11 cellular contexts compared by ENCODE assay signal in the genomic region with DNA sequence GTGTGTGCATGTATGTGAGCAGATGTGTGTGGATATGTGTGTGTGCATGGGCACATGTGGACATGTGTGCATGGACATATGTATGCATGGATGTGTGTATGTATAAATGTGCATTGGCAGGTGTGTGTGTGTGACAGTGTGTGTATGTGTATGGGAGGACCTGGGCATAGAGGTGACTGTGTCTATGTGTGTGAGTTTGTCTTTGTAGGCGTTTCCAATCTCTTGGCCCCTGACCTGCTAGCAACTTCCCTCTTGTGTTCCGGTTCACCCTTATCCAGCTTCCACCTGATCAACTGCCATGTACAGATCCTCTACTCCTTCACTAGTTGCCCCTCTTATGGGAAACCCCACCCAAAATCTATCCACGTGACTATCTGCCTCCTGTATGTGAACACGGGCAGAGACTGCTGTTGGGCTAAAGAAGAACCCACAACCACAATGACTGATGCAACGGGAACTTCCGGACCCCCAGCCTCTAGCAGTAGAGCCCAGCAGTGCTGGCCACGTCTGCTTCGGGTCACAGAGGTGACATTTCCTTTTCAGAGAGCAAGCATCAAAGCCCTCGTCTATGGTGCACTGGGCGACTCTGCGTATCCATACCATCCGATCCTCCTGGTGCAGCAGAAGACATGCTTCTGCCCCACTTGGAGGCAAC. TPM values are rescaled to one million over a fixed set of nuclear protein-coding genes. Genes with fewer than 3 reads are reported as not detected.
DNase-seq lines count a peak whose midpoint lies in the region; ATAC-seq, FAIRE-seq and TF ChIP-seq lines count a peak whose summit lies in the region.
"Had no signal": no experiment of that assay in that cellular context is flagged by ENCODE, and none has a peak within 500 bp of the region (broad histone marks: within the 10 kb centered on the region; RNA-seq: fewer than 3 reads in every experiment).

No MANE protein-coding gene starts in this region.

- H3K9me3 ChIP-seq in GM12878 (replicated peaks; ENCODE audit: control insufficient read depth, insufficient read depth, low read length) (no peaks in the 10 kb centered on the region), tibial artery (peaks cover 0 to 4% (median 0%) of the 10 kb centered on the region in 3 donors)
- H3K9me3 ChIP-seq: Peyer's patch had no signal

- H3K79me2 ChIP-seq in GM12878 (ENCODE audit: control insufficient read depth, insufficient read depth, low read length) = no peaks in the 10 kb centered on the region

- SMC1A ChIA-PET in GM12878 (lab: Charles Lee; ENCODE audit: uncharacterized antibody, unreplicated experiment) = no interaction called here

- POLR2A ChIA-PET in GM12878 (lab: Charles Lee) = no interaction called here

- H3K4me1 ChIP-seq in GM12878 (ENCODE audit: control insufficient read depth, insufficient read depth, low read length) (no peaks in the 10 kb centered on the region), tibial artery (no peaks in the 10 kb centered on the region)
- H3K4me1 ChIP-seq: Peyer's patch had no signal

- DNase-seq in Right ventricle myocardium superior = peak; percentile 48
- DNase-seq in left ventricle myocardium superior = no peak
- DNase-seq in NOMO-1 (lab: John Stamatoyannopoulos, UW; ENCODE audit: unreplicated experiment in 2 of 2) = peak; percentile 40 to 46
- no peak for DNase-seq in GM12878 (ENCODE audit: low read depth, low spot score)
- no peak for DNase-seq in urothelium cell line (ENCODE audit: low spot score)
- no peak for DNase-seq in tibial artery
- DNase-seq: T1000 had no signal

- in situ Hi-C loops in GM12878 (cut with MboI) = loop anchor here (25.0 kb wide), 2 partner anchors 1182 to 1282 kb away; no protein-coding TSS in a partner anchor

- H3K36me3 ChIP-seq in GM12878 (ENCODE audit: control insufficient read depth in 2 of 2, insufficient read depth in 2 of 2, low read length in 1 of 2) (no peaks in the 10 kb centered on the region), tibial artery (no peaks in the 10 kb centered on the region)
- H3K36me3 ChIP-seq: Peyer's patch had no signal

- ATAC-seq in Right ventricle myocardium superior (ENCODE audit: poor library complexity) = no peak
- no peak for ATAC-seq in left ventricle myocardium superior
- peak; percentile 53 for ATAC-seq in GM12878
- ATAC-seq in HG02798 (IDR thresholded peaks at IDR 0.05; ENCODE audit: poor library complexity, unreplicated experiment) = no peak
- ATAC-seq in GM19467 (IDR thresholded peaks at IDR 0.05; ENCODE audit: unreplicated experiment) = no peak

- TF ChIP-seq EP300 in GM12878 (IDR thresholded peaks at IDR 0.05; ENCODE audit: borderline replicate concordance in 1 of 2, control insufficient read depth in 1 of 2, low read depth in 2 of 2, low read length in 2 of 2) = no peak

- H3K27ac ChIP-seq in GM12878 (ENCODE audit: control insufficient read depth, insufficient read depth) (no peak overlapping the region), tibial artery (no peak overlapping the region)
- H3K27ac ChIP-seq: Peyer's patch had no signal

- TF ChIP-seq POLR2A in GM12878 (IDR thresholded peaks at IDR 0.05; ENCODE audit: low read depth, low read length) = no peak

- no peak overlapping the region for H3K9ac ChIP-seq in GM12878 (ENCODE audit: control insufficient read depth, insufficient read depth, low read length)

- WGBS in GM12878 (ENCODE audit: insufficient coverage, insufficient replicate concordance, low lambda C conversion rate, missing lambda C conversion rate) = 20% methylated on average over 12 of the region's 12 CpGs

- no peak overlapping the region for H2AFZ ChIP-seq in GM12878 (ENCODE audit: control insufficient read depth, low read depth, low read length)

- H3K4me3 ChIP-seq in GM12878 (no peak overlapping the region), tibial artery (no peak overlapping the region)
- H3K4me3 ChIP-seq: Peyer's patch had no signal

- intact Hi-C loops in Right ventricle myocardium superior (cut with DNase I) = no loop called here
- intact Hi-C loops in left ventricle myocardium superior (cut with micrococcal nuclease) = no loop called here
- intact Hi-C loops in GM12878 (cut with micrococcal nuclease; ENCODE audit: unreplicated experiment) = no loop called here
- intact Hi-C loops in tibial artery (cut with DNase I; ENCODE audit: low total_unique reads) = loop anchor here (5.0 kb wide), 1 partner anchor 1287 kb away; no protein-coding TSS in a partner anchor

- no peak for FAIRE-seq in GM12878 (lab: Jason Lieb, UNC)
- FAIRE-seq in urothelium cell line (lab: Jason Lieb, UNC) = peak; percentile 86

- H3K27me3 ChIP-seq in GM12878 (replicated peaks in 1 of 2; ENCODE audit: control insufficient read depth in 2 of 2, insufficient read depth in 2 of 2, low read length in 1 of 2) (peaks cover 0 to 4% of the 10 kb centered on the region in 2 experiments; a peak in 2 of 4 replicates), tibial artery (peaks cover 0 to 40% of the 10 kb centered on the region in 2 donors)
- H3K27me3 ChIP-seq: Peyer's patch had no signal

- H4K20me1 ChIP-seq in GM12878 (ENCODE audit: control insufficient read depth, insufficient read depth) = no peaks in the 10 kb centered on the region

- TF ChIP-seq RAD21 in GM12878 (IDR thresholded peaks at IDR 0.05; ENCODE audit: insufficient read depth, low read depth, low read length) = no peak

- CTCF ChIA-PET in GM12878 (lab: Yijun Ruan, JAX) = interaction anchor here (1.0 kb wide), 1 partner anchor 18 kb away, joined by 3 read pairs; no protein-coding TSS in a partner anchor

- no TSS peak for BruUV-seq in GM12878 (replicated peaks; lab: Mats Ljungman, UMichigan)

- H3K4me2 ChIP-seq in GM12878 (ENCODE audit: control insufficient read depth, insufficient read depth) = no peak overlapping the region

- RAD21 ChIA-PET in GM12878 (lab: Charles Lee; ENCODE audit: unreplicated experiment) = no interaction called here

- TF ChIP-seq CTCF in GM12878 (IDR thresholded peaks at IDR 0.05 in 2 of 3, conservative IDR thresholded peaks at IDR 0.05 in 1 of 3; ENCODE audit: control insufficient read depth in 2 of 3, extremely low read depth in 1 of 3, insufficient read depth in 1 of 3, low read depth in 3 of 3, low read length in 3 of 3) (no peak), tibial artery (IDR thresholded peaks at IDR 0.05) (no peak)

TF ChIP-seq in GM12878, 131 proteins besides CTCF, POLR2A, EP300 and RAD21 (continues in another document):
- no peak for TF ChIP-seq FOXM1 (IDR thresholded peaks at IDR 0.05; ENCODE audit: low read depth, low read length)
- TF ChIP-seq SMARCA5 (IDR thresholded peaks at IDR 0.05) = no peak
- TF ChIP-seq, protein P1, sequence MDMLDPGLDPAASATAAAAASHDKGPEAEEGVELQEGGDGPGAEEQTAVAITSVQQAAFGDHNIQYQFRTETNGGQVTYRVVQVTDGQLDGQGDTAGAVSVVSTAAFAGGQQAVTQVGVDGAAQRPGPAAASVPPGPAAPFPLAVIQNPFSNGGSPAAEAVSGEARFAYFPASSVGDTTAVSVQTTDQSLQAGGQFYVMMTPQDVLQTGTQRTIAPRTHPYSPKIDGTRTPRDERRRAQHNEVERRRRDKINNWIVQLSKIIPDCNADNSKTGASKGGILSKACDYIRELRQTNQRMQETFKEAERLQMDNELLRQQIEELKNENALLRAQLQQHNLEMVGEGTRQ (IDR thresholded peaks at IDR 0.05; ENCODE audit: borderline replicate concordance, low read depth, low read length) = no peak
- no peak for TF ChIP-seq JUNB (IDR thresholded peaks at IDR 0.05)
- no peak for TF ChIP-seq PAX5 (IDR thresholded peaks at IDR 0.05; ENCODE audit: borderline replicate concordance, low read depth, low read length)
- TF ChIP-seq, protein P2, sequence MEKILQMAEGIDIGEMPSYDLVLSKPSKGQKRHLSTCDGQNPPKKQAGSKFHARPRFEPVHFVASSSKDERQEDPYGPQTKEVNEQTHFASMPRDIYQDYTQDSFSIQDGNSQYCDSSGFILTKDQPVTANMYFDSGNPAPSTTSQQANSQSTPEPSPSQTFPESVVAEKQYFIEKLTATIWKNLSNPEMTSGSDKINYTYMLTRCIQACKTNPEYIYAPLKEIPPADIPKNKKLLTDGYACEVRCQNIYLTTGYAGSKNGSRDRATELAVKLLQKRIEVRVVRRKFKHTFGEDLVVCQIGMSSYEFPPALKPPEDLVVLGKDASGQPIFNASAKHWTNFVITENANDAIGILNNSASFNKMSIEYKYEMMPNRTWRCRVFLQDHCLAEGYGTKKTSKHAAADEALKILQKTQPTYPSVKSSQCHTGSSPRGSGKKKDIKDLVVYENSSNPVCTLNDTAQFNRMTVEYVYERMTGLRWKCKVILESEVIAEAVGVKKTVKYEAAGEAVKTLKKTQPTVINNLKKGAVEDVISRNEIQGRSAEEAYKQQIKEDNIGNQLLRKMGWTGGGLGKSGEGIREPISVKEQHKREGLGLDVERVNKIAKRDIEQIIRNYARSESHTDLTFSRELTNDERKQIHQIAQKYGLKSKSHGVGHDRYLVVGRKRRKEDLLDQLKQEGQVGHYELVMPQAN (conservative IDR thresholded peaks at IDR 0.05) = no peak
- TF ChIP-seq MYB (IDR thresholded peaks at IDR 0.05; ENCODE audit: borderline replicate concordance, low read depth, low read length) = no peak
- TF ChIP-seq NRF1 (conservative IDR thresholded peaks at IDR 0.05; ENCODE audit: low read depth, low read length) = no peak
- no peak for TF ChIP-seq HDGF (IDR thresholded peaks at IDR 0.05)
- TF ChIP-seq RFX5 (IDR thresholded peaks at IDR 0.05; ENCODE audit: low read depth, low read length) = no peak

RNA-seq across cellular contexts. Expression of a gene that starts 24.9 kb away (rescaled TPM):
- 48.9 TPM for total RNA-seq in Right ventricle myocardium superior
- 54.0 TPM for total RNA-seq in left ventricle myocardium superior
- 0.40 TPM in 1 of 2 replicates, not detected in the other for total RNA-seq in GM12878 (2013; cell fraction: nucleolus; rRNA removed)
- total RNA-seq in GM12878 (2014; rRNA removed) = 0.16 and 0.23 TPM in 2 replicates
- total RNA-seq in GM12878 (2014; rRNA removed; fragmentation: Illumina TruSeq; extraction: Trizol) = not detected in 2 replicates
- total RNA-seq in GM12878 (2021) = 0.37 TPM in 1 of 2 replicates, not detected in the other
- polyA plus RNA-seq in GM12878 (2011; ENCODE audit: low read depth) = not detected
- polyA plus RNA-seq in GM12878 (2011; rRNA removed) = 0.10 TPM in 1 of 2 replicates, not detected in the other
- polyA plus RNA-seq in GM12878 (2011; cell fraction: cytosol; rRNA removed) = 0.22 TPM in 1 of 2 replicates, not detected in the other
- polyA plus RNA-seq in GM12878 (2011; cell fraction: nucleus; rRNA removed) = 0.28 and 0.31 TPM in 2 replicates
- polyA plus RNA-seq in GM12878 (2012) = 1.2 and 1.6 TPM in 2 replicates
- 0.07 TPM in 1 of 2 replicates, not detected in the other for polyA plus RNA-seq in GM12878 (2014; fragmentation: Illumina TruSeq; extraction: Trizol)
- polyA plus RNA-seq in GM12878 (2014; fragmentation: Nextera tagmentation; extraction: Ambion mirVana) = not detected
- 0.35 and 0.70 TPM in 2 replicates for polyA plus RNA-seq in GM12878 (2014; rRNA removed)
- polyA plus RNA-seq in GM12878 (2016; fragmentation: Nextera tagmentation; extraction: Ambion mirVana) = under 1 TPM; 0.54 to 1.00 TPM
- polyA minus RNA-seq in GM12878 (2011; rRNA and poly(A)+ RNA removed) = not detected in 2 replicates
- not detected in 2 replicates for polyA minus RNA-seq in GM12878 (2011; cell fraction: cytosol; rRNA and poly(A)+ RNA removed)
- polyA minus RNA-seq in GM12878 (2011; cell fraction: nucleus; rRNA and poly(A)+ RNA removed) = not detected in 2 replicates
- total RNA-seq: MCF 10A had no signal

Comparison
In these comparisons a context has a peak if more than half of its experiments do, and no peak if none do; other contexts are left out.
1. DNase-seq: peak in Right ventricle myocardium superior (single experiment) and NOMO-1 (2 of 2); none in left ventricle myocardium superior (single experiment), GM12878 (single experiment), urothelium cell line (single experiment) and tibial artery (0 of 2).
2. RNA of a gene that starts 24.9 kb away (total RNA-seq): 54.0 TPM in left ventricle myocardium superior (single experiment) and 48.9 TPM in Right ventricle myocardium superior (single experiment); 0.16 to 0.40 TPM in GM12878; every median in the first group is over 10 times any median in the second.